ENCODE assay signal across 24 cellular contexts in genomic region chr2:23231865-23232264, GRCh38.
"Had no signal": no experiment of that assay in that cellular context is flagged by ENCODE, and none has a peak within 500 bp of the region (broad histone marks: within the 10 kb centered on the region; RNA-seq: fewer than 3 reads in every experiment).

No MANE protein-coding gene starts in this region.

- H3K9me3 Mint-ChIP-seq: mesothelial cell of epicardium had no signal

- ATAC-seq: esophagus mucosa, gastrocnemius medialis, left cardiac atrium, left lung, left ventricle myocardium superior, lower lobe of right lung, mucosa of descending colon had no signal

- H3K9me3 ChIP-seq: esophagus squamous epithelium, gastrocnemius medialis, left lung, lower lobe of right lung, mucosa of descending colon had no signal

- H3K27me3 ChIP-seq: esophagus squamous epithelium, gastrocnemius medialis, hepatocyte, left lung had no signal

- H3K36me3 ChIP-seq: esophagus squamous epithelium, gastrocnemius medialis, left lung, lower lobe of right lung had no signal

- H3K4me2 ChIP-seq: hepatocyte had no signal

- H2AFZ ChIP-seq: hepatocyte had no signal

- H3K4me3 Mint-ChIP-seq: immature natural killer cell, mesothelial cell of epicardium had no signal

- DNase-seq: central memory CD4-positive, alpha-beta T cell; cortex of kidney; dermis blood vessel endothelial cell; dorsolateral prefrontal cortex; effector CD4-positive, alpha-beta T cell; effector memory CD4-positive, alpha-beta T cell; erythroblast; esophagus squamous epithelium; foreskin fibroblast; foreskin melanocyte; gastrocnemius medialis; glutamatergic neuron; hypothalamus; immature natural killer cell; left cardiac atrium; left lung; left ventricle myocardium superior; lower lobe of right lung; mesenchymal stem cell; mucosa of descending colon had no signal

- H3K4me1 Mint-ChIP-seq: immature natural killer cell, mesothelial cell of epicardium had no signal

- H3K79me2 ChIP-seq: hepatocyte had no signal

- H3K27ac ChIP-seq: dorsolateral prefrontal cortex, epithelial cell of prostate, esophagus squamous epithelium, gastrocnemius medialis, hepatocyte, left lung, lower lobe of right lung had no signal

- H3K4me3 ChIP-seq: dorsolateral prefrontal cortex, esophagus squamous epithelium, gastrocnemius medialis, hepatocyte, left lung, lower lobe of right lung, mucosa of descending colon had no signal

- H3K36me3 Mint-ChIP-seq: immature natural killer cell, mesothelial cell of epicardium had no signal

- H3K4me1 ChIP-seq: esophagus squamous epithelium, gastrocnemius medialis, left lung, lower lobe of right lung had no signal

- H3K27ac Mint-ChIP-seq: immature natural killer cell, mesothelial cell of epicardium had no signal
